16 cellular contexts compared by ENCODE assay signal in the genomic region with DNA sequence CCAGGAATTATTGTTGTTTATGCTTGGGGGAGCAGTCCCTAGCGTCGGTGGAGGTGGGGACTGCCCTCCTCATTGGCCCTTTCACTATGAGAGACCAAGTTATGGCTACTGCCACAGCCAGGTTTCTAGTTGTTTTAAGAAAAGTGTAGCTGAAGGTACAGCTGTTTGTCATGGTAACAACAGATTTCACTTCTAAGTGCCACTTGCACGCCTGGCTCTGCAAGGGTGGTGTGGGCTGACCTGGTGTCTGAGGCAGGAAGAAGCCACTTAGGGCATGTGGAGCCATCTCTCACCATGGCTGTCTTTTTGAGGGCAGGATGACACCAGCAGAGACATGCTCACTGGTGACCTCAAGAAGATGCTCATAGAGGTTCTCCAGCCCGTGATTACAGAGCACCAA.
"Had no signal": no experiment of that assay in that cellular context is flagged by ENCODE, and none has a peak within 500 bp of the region (broad histone marks: within the 10 kb centered on the region; RNA-seq: fewer than 3 reads in every experiment).

No MANE protein-coding gene starts in this region.

- ATAC-seq: body of pancreas, foreskin keratinocyte, mucosa of descending colon had no signal

- H3K4me3 ChIP-seq: body of pancreas, hepatocyte, mucosa of descending colon, thyroid gland had no signal

- H3K27me3 ChIP-seq: body of pancreas, foreskin keratinocyte, hepatocyte, thyroid gland had no signal

- H3K36me3 ChIP-seq: thyroid gland had no signal

- DNase-seq: activated B cell treated with CpG ODN at 0.5 μM for 24 hours; activated CD4-positive, alpha-beta memory T cell treated with anti-CD3 and anti-CD28 coated beads, Interleukin-2, amount 10 ng/mL, durations not matched to agents 7 days and 5 days; activated CD4-positive, alpha-beta T cell treated with anti-CD3 and anti-CD28 coated beads for 4 hours; activated naive CD4-positive, alpha-beta T cell treated with Interleukin-2 at 50 U/mL for 16 hours; activated naive CD8-positive, alpha-beta T cell treated with anti-CD3 and anti-CD28 coated beads, Interleukin-2, amount 10 ng/mL, durations not matched to agents 7 days and 5 days; activated T-cell treated with anti-CD3 and anti-CD28 coated beads, Interleukin-2, amount 50 U/mL, for 24 hours; amygdala; body of pancreas; foreskin keratinocyte; mesenchymal stem cell; mucosa of descending colon; naive B cell; stimulated activated naive CD4-positive, alpha-beta T cell; thyroid gland had no signal

- H3K4me1 ChIP-seq: body of pancreas, foreskin keratinocyte, thyroid gland had no signal

- H3K9me3 ChIP-seq: body of pancreas, mucosa of descending colon, thyroid gland had no signal

- H3K27ac ChIP-seq: body of pancreas, epithelial cell of prostate, foreskin keratinocyte, hepatocyte, thyroid gland had no signal
